ENCODE assay signal across 8 cellular contexts in genomic region chr1:58883037-58883887, GRCh38.
A peak's percentile ranks its signal among the peaks of the same experiment; 100 is the strongest.
DNase-seq lines count a peak whose midpoint lies in the region; ATAC-seq and TF ChIP-seq lines count a peak whose summit lies in the region.

No MANE protein-coding gene starts in this region.

- no peaks in the 10 kb centered on the region for H3K36me3 ChIP-seq in HEK293 (ENCODE audit: control insufficient read depth in 2 of 2, insufficient read depth in 1 of 2, low read length in 2 of 2)

- in situ Hi-C loops in ACHN (cut with HindIII; ENCODE audit: low pct_ligation_motif_present, low pct_unique_long_range_greater_than_20kb, low sequenced_read_pairs): no loop called here

- H3K4me1 ChIP-seq in HEK293 (ENCODE audit: control insufficient read depth, insufficient read depth, low read length): peaks cover 24% of the 10 kb centered on the region

- H3K4me3 ChIP-seq in HEK293 (ENCODE audit: low read depth, low read length): no peak overlapping the region

- POLR2A ChIA-PET in HEK293 (lab: Yijun Ruan, JAX) (interaction anchor here (1.9 kb wide), 1 partner anchor 100 kb away, joined by 8 read pairs; the partner anchor contains the start of gene JUN), RWPE1 (lab: Yijun Ruan, JAX; ENCODE audit: low non-redundant PET) (interaction anchor here (0.7 kb wide), 1 partner anchor 65 kb away, joined by 3 read pairs; no protein-coding TSS in a partner anchor)

- DNase-seq in ACHN: peak; percentile 92
- peak; percentile 89 for DNase-seq in RWPE1 (ENCODE audit: low spot score)
- peak; percentile 91 for DNase-seq in epithelial cell of prostate (ENCODE audit: low read depth, low spot score)
- DNase-seq in myocyte (ENCODE audit: low read depth): peak; percentile 78
- no peak for DNase-seq in stimulated activated CD4-positive, alpha-beta T cell treated with anti-CD3 and anti-CD28 coated beads, Interleukin-2, amount 100 ng/mL, for 48 hours
- no peak for DNase-seq in NCI-H187 (lab: John Stamatoyannopoulos, UW)

- no peaks in the 10 kb centered on the region for H3K9me3 ChIP-seq in HEK293 (ENCODE audit: control insufficient read depth, insufficient read depth, low read depth, low read length)

- CTCF ChIA-PET in HEK293 (lab: Yijun Ruan, JAX) (interaction anchor here (0.6 to 0.7 kb wide), 3 partner anchors 42 to 113 kb away, joined by 3 to 5 read pairs (median 4); no protein-coding TSS in a partner anchor), RWPE1 (lab: Yijun Ruan, JAX) (no interaction called here)

- no peak for ATAC-seq in GM18519 (IDR thresholded peaks at IDR 0.05; ENCODE audit: low FRiP score, unreplicated experiment)

- peak overlapping the region; percentile 50; the same call in 1 of the 2 replicates for H3K27ac ChIP-seq in HEK293 (ENCODE audit: extremely low read depth, low read depth, low read length)
- H3K27ac ChIP-seq in RWPE1: peak overlapping the region; percentile 80
- peak overlapping the region; percentile 85 for H3K27ac ChIP-seq in epithelial cell of prostate

- no peak for TF ChIP-seq CTCF in HEK293 (tag by site-specific recombination; IDR thresholded peaks at IDR 0.05)
- no peak for TF ChIP-seq CTCF in RWPE1 (conservative IDR thresholded peaks at IDR 0.05; ENCODE audit: low read depth)

TF ChIP-seq in HEK293, 187 proteins besides CTCF, POLR2A, EP300 and RAD21:
- TF ChIP-seq ZBTB48 (tag by site-specific recombination; IDR thresholded peaks at IDR 0.05) (0 out of 2 replicates have a peak, but pooled peaks have one; percentile 14), PRDM10 (tag by site-specific recombination; IDR thresholded peaks at IDR 0.05) (peak; percentile 61), ZNF785 (tag by site-specific recombination; IDR thresholded peaks at IDR 0.05) (no peak), MZF1 (tag by site-specific recombination; IDR thresholded peaks at IDR 0.05; ENCODE audit: borderline replicate concordance) (peak; percentile 38; the same call in 1 of the 2 replicates), ZNF473 (tag by site-specific recombination; IDR thresholded peaks at IDR 0.05) (no peak), ZXDB (tag by site-specific recombination; IDR thresholded peaks at IDR 0.05) (peak; percentile 19)

Comparison
In these comparisons a context has a peak if more than half of its experiments do, and no peak if none do; other contexts are left out.
1. DNase-seq: peak in ACHN (single experiment), RWPE1 (single experiment), epithelial cell of prostate (single experiment) and myocyte (single experiment); none in stimulated activated CD4-positive, alpha-beta T cell treated with anti-CD3 and anti-CD28 coated beads, Interleukin-2, amount 100 ng/mL, for 48 hours (0 of 2) and NCI-H187 (0 of 2).
2. Peak in every context shown above with its lines, with median percentiles within 50 percentile points of each other: H3K27ac ChIP-seq.